Comparison of ENCODE assay signal across 18 cellular contexts in the genomic region with DNA sequence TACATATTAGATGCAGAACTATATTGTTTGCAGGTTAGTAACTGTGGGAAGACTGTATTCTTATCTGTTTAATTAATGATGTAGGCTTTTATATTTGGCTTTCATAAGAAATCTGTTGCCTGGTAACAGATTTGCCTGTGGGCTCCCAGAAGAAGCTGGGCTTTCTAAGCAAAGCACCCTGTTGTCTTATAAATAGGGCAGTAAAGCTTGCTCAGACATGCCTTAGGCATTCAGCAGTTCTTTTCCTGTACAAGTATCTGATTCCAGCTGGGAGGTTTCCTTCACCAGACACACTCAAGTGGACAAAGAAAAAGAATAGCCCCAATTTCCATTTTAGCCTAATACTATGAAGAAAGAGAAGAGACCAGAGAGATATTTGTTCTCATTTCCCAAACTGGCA.
DNase-seq lines count a peak whose midpoint lies in the region; ATAC-seq and TF ChIP-seq lines count a peak whose summit lies in the region.
"Had no signal": no experiment of that assay in that cellular context is flagged by ENCODE, and none has a peak within 500 bp of the region (broad histone marks: within the 10 kb centered on the region; RNA-seq: fewer than 3 reads in every experiment).

No MANE protein-coding gene starts in this region.

- no peak for TF ChIP-seq CTCF in VCaP (conservative IDR thresholded peaks at IDR 0.05)

- no peaks in the 10 kb centered on the region for H3K36me3 ChIP-seq in mesodermal cell (ENCODE audit: control insufficient read depth, insufficient read depth, low read length)
- H3K36me3 ChIP-seq: ovary, SJSA1, spleen, stomach had no signal

- DNase-seq in DMS153 (lab: John Stamatoyannopoulos, UW) (peak; percentile 80), NCI-H1436 (lab: John Stamatoyannopoulos, UW) (peak; percentile 30)
- no peak for DNase-seq in stimulated activated CD4-positive, alpha-beta T cell treated with anti-CD3 and anti-CD28 coated beads, Interleukin-1b, Interleukin-23, amount 100 ng/mL, for 48 hours
- DNase-seq: activated CD4-positive, alpha-beta memory T cell treated with anti-CD3 and anti-CD28 coated beads, Interleukin-2, amount 10 ng/mL, durations not matched to agents 7 days and 5 days; head of caudate nucleus; IMR-90; islet precursor cell; NCI-H1694; ovary; spleen; stomach had no signal

- no peak overlapping the region for H3K4me3 ChIP-seq in mesodermal cell (ENCODE audit: extremely low read depth, insufficient read depth, low read length, poor library complexity, severe bottlenecking)
- H3K4me3 ChIP-seq: GM12878, ovary, SJSA1, spleen, stomach had no signal

- H3K27ac ChIP-seq in VCaP = peak overlapping the region; percentile 35; the same call in 1 of the 2 replicates
- H3K27ac ChIP-seq in mesodermal cell (ENCODE audit: low read depth, low read length, severe bottlenecking) = peak overlapping the region; percentile 41
- H3K27ac ChIP-seq: ovary, SJSA1, spleen, stomach had no signal

- no peaks in the 10 kb centered on the region for H3K4me1 ChIP-seq in mesodermal cell (ENCODE audit: control insufficient read depth, insufficient read depth, low read length, poor library complexity, severe bottlenecking)
- H3K4me1 ChIP-seq: SJSA1, spleen, stomach had no signal

- ATAC-seq in GM21786 (IDR thresholded peaks at IDR 0.05; ENCODE audit: unreplicated experiment) = no peak
- ATAC-seq in GM19397 (IDR thresholded peaks at IDR 0.05; ENCODE audit: unreplicated experiment) = no peak
- no peak for ATAC-seq in HG02938 (IDR thresholded peaks at IDR 0.05; ENCODE audit: unreplicated experiment)
- ATAC-seq: GM12878 had no signal

- H3K9me3 ChIP-seq in mesodermal cell (ENCODE audit: control insufficient read depth, low read length) = no peaks in the 10 kb centered on the region
- H3K9me3 ChIP-seq: ovary, SJSA1, spleen, stomach had no signal
